10 cellular contexts compared by ENCODE assay signal in genomic region chr4:99856166-99856565, GRCh38. TPM values are rescaled to one million over a fixed set of nuclear protein-coding genes. Genes with fewer than 3 reads are reported as not detected.
DNase-seq lines count a peak whose midpoint lies in the region; ATAC-seq, FAIRE-seq and TF ChIP-seq lines count a peak whose summit lies in the region.
"Had no signal": no experiment of that assay in that cellular context is flagged by ENCODE, and none has a peak within 500 bp of the region (broad histone marks: within the 10 kb centered on the region; RNA-seq: fewer than 3 reads in every experiment).

No MANE protein-coding gene starts in this region.

- no peak overlapping the region for H2BK5ac ChIP-seq in H1 (ENCODE audit: low read depth, low read length)

- TF ChIP-seq RAD21 in H1 (IDR thresholded peaks at IDR 0.05 in 1 of 2, conservative IDR thresholded peaks at IDR 0.05 in 1 of 2; ENCODE audit: low read depth in 2 of 2, low read length in 2 of 2), result no peak

- H3K4me3 ChIP-seq in OCI-LY7 (ENCODE audit: low read depth, low read length, poor library complexity, severe bottlenecking) (no peak overlapping the region), H1 (ENCODE audit: extremely low read depth in 1 of 4, insufficient read depth in 2 of 4, low read depth in 3 of 4, low read length in 4 of 4) (no peak overlapping the region), skeletal muscle cell (ENCODE audit: low read depth, low read length) (no peak overlapping the region), sigmoid colon (no peak overlapping the region)

- H4K91ac ChIP-seq in H1 (replicated peaks; ENCODE audit: insufficient read length, low read length), result no peak overlapping the region

- peaks cover 55% of the 10 kb centered on the region for H3K4me1 ChIP-seq in OCI-LY7 (ENCODE audit: insufficient read depth, low read length, poor library complexity, severe bottlenecking)
- H3K4me1 ChIP-seq in H1 (replicated peaks in 1 of 4; ENCODE audit: control insufficient read depth in 3 of 4, insufficient read depth in 4 of 4, low read length in 3 of 4), result peaks cover 0 to 5% (median 0%) of the 10 kb centered on the region in 4 experiments; a peak in 1 of 7 replicates
- peaks cover 0 to 6% (median 1%) of the 10 kb centered on the region in 4 donors for H3K4me1 ChIP-seq in sigmoid colon

- peak; percentile 33 to 53 for ATAC-seq in activated CD4-positive, CD25-positive, alpha-beta regulatory T cell treated with anti-CD3 and anti-CD28 coated beads, Interleukin-2, amount 50 U/mL, for 24 hours

- intact Hi-C loops in OCI-LY7 (cut with micrococcal nuclease; ENCODE audit: unreplicated experiment), result no loop called here
- intact Hi-C loops in sigmoid colon (cut with DNase I), result no loop called here

- no peak for TF ChIP-seq CTCF in OCI-LY7 (conservative IDR thresholded peaks at IDR 0.05; ENCODE audit: low read length)
- no peak for TF ChIP-seq CTCF in H1 (IDR thresholded peaks at IDR 0.05; ENCODE audit: control extremely low read depth in 1 of 3, insufficient read depth in 1 of 3, low read depth in 1 of 3, low read length in 3 of 3)
- no peak for TF ChIP-seq CTCF in sigmoid colon (IDR thresholded peaks at IDR 0.05)

- H3K9me2 ChIP-seq in OCI-LY7 (ENCODE audit: insufficient read depth, low read length), result no peaks in the 10 kb centered on the region

- no peak overlapping the region for H3K14ac ChIP-seq in H1 (ENCODE audit: insufficient read length)

- TF ChIP-seq EP300 in H1 (IDR thresholded peaks at IDR 0.05; ENCODE audit: borderline replicate concordance in 1 of 2, low read depth in 2 of 2, low read length in 2 of 2), result no peak
- no peak for TF ChIP-seq EP300 in sigmoid colon (IDR thresholded peaks at IDR 0.05)

- H3K9ac ChIP-seq in H1 (replicated peaks in 1 of 4; ENCODE audit: extremely low read depth in 1 of 4, low read depth in 3 of 4, low read length in 3 of 4), result no peak overlapping the region

- no peaks in the 10 kb centered on the region for H3K9me3 ChIP-seq in OCI-LY7 (ENCODE audit: low read length)
- no peaks in the 10 kb centered on the region for H3K9me3 ChIP-seq in H1 (ENCODE audit: insufficient read depth in 2 of 2, low read depth in 1 of 2, low read length in 1 of 2)
- H3K9me3 ChIP-seq in sigmoid colon, result no peaks in the 10 kb centered on the region

- no peak overlapping the region for H3K23ac ChIP-seq in H1 (ENCODE audit: insufficient read length)

- CTCF ChIA-PET in OCI-LY7 (lab: Charles Lee; ENCODE audit: unreplicated experiment) (no interaction called here), H1 (lab: Charles Lee; ENCODE audit: partially characterized antibody) (interaction anchor here (1.5 kb wide), 1 partner anchor 48 kb away, joined by 6 read pairs; no protein-coding TSS in a partner anchor)

- peaks cover 12% of the 10 kb centered on the region; the same call in 1 of the 2 replicates for H3K79me2 ChIP-seq in OCI-LY7 (ENCODE audit: insufficient read depth, low read depth, low read length)
- H3K79me2 ChIP-seq in H1 (ENCODE audit: control insufficient read depth in 1 of 2, insufficient read depth in 2 of 2, low read length in 2 of 2), result no peaks in the 10 kb centered on the region

- H2AFZ ChIP-seq in OCI-LY7 (ENCODE audit: low read length) (no peak overlapping the region), H1 (ENCODE audit: low read length) (peak overlapping the region; percentile 71; the same call in 1 of the 2 replicates)

- no peak for FAIRE-seq in H1 (lab: Jason Lieb, UNC)
- FAIRE-seq: A204.1 had no signal

- H3K18ac ChIP-seq in H1 (ENCODE audit: extremely low read depth, low read length), result no peak overlapping the region

- H3K4me2 ChIP-seq in OCI-LY7 (ENCODE audit: low read length) (0 out of 2 replicates have a peak overlapping the region, but pooled peaks have one; percentile 58), H1 (ENCODE audit: insufficient read depth in 1 of 2, low read depth in 2 of 2, low read length in 2 of 2) (no peak overlapping the region)

- H4K20me1 ChIP-seq in OCI-LY7 (ENCODE audit: insufficient read depth, low read length), result no peaks in the 10 kb centered on the region
- no peaks in the 10 kb centered on the region for H4K20me1 ChIP-seq in H1 (replicated peaks in 1 of 2; ENCODE audit: control insufficient read depth in 1 of 2, insufficient read depth in 2 of 2, low read length in 2 of 2)

- H4K5ac ChIP-seq in H1 (ENCODE audit: insufficient read length, low read depth, low read length), result no peak overlapping the region

- no peak overlapping the region for H3K4ac ChIP-seq in H1 (replicated peaks; ENCODE audit: insufficient read length, low read depth, low read length)

- H3K36me3 ChIP-seq in OCI-LY7 (ENCODE audit: insufficient read depth, low read length) (peaks cover 90% of the 10 kb centered on the region), H1 (ENCODE audit: control insufficient read depth in 2 of 4, insufficient read depth in 4 of 4, low read length in 3 of 4) (no peaks in the 10 kb centered on the region), sigmoid colon (no peaks in the 10 kb centered on the region)

- POLR2A ChIA-PET in OCI-LY7 (lab: Charles Lee) (interaction anchor here (0.5 to 1.9 kb wide), 8 partner anchors 9 to 1511 kb away, joined by 3 to 9 read pairs (median 3); partner anchors contain the start of gene DAPP1), H1 (lab: Charles Lee; ENCODE audit: partially characterized antibody) (no interaction called here)

- no peak overlapping the region for H2AK5ac ChIP-seq in H1 (ENCODE audit: low read depth, low read length)

- no peak overlapping the region for H2BK20ac ChIP-seq in H1 (ENCODE audit: low read length)

- H3K27ac ChIP-seq in OCI-LY7 (ENCODE audit: low read depth, low read length, poor library complexity, severe bottlenecking) (peak overlapping the region; percentile 58), H1 (ENCODE audit: low read depth, low read length) (no peak overlapping the region), sigmoid colon (peak overlapping the region in 1 of 4 donors; percentile 9)

- H2BK15ac ChIP-seq in H1 (ENCODE audit: low read length), result no peak overlapping the region

- H4K8ac ChIP-seq in H1 (ENCODE audit: extremely low read depth, insufficient read depth, low read length), result no peak overlapping the region

- H3K27me3 ChIP-seq in H1 (replicated peaks in 1 of 4; ENCODE audit: control insufficient read depth in 3 of 4, extremely low read depth in 1 of 4, insufficient read depth in 3 of 4, low read length in 3 of 4) (no peaks in the 10 kb centered on the region), sigmoid colon (no peaks in the 10 kb centered on the region)

- no peaks in the 10 kb centered on the region for H3K79me1 ChIP-seq in H1 (ENCODE audit: low read depth, low read length)

- H3K23me2 ChIP-seq in H1 (ENCODE audit: low read depth, low read length), result no peaks in the 10 kb centered on the region; the same call in 1 of the 2 replicates

- no peak overlapping the region for H2BK120ac ChIP-seq in H1 (replicated peaks; ENCODE audit: low read depth, low read length)

- no TSS peak for BruUV-seq in OCI-LY7 (replicated peaks; lab: Mats Ljungman, UMichigan)

- WGBS in H1 (ENCODE audit: extremely low coverage in 1 of 2, insufficient coverage in 1 of 2, insufficient read length in 1 of 2, insufficient replicate concordance in 2 of 2, low coverage in 1 of 2, low lambda C conversion rate in 2 of 2, missing lambda C conversion rate in 1 of 2), 2 experiments, result 94% methylated on average over 1 of the region's 1 CpG; no CpG with 5 or more reads in 1 of the 2 experiments
- 41 to 76% methylated on average over 1 of the region's 1 CpG for WGBS in sigmoid colon, 2 donors

- no peak for TF ChIP-seq POLR2A in H1 (IDR thresholded peaks at IDR 0.05; ENCODE audit: control extremely low read depth in 1 of 2, low read depth in 2 of 2, low read length in 2 of 2)
- TF ChIP-seq POLR2A in sigmoid colon (IDR thresholded peaks at IDR 0.05), result no peak

- H2BK12ac ChIP-seq in H1 (ENCODE audit: low read depth, low read length), result no peak overlapping the region

- DNase-seq in activated CD4-positive, CD25-positive, alpha-beta regulatory T cell treated with anti-CD3 and anti-CD28 coated beads, Interleukin-2, amount 50 U/mL, for 72 hours, result no peak
- DNase-seq in OCI-LY7 (ENCODE audit: low spot score), result no peak
- no peak for DNase-seq in H1 (ENCODE audit: low read depth in 1 of 2, low spot score in 2 of 2)
- DNase-seq in skeletal muscle cell (ENCODE audit: low read depth), result peak; percentile 39
- DNase-seq in sigmoid colon, result no peak
- DNase-seq in C1 segment of cervical spinal cord (lab: John Stamatoyannopoulos, UW), result no peak
- no peak for DNase-seq in mesenteric fat pad (ENCODE audit: low spot score)

- no peak overlapping the region for H3K56ac ChIP-seq in H1 (replicated peaks; ENCODE audit: insufficient read length, low read depth, low read length)

TF ChIP-seq in H1, 55 proteins besides CTCF, POLR2A, EP300 and RAD21 (continues in another document):
- TF ChIP-seq TBP (IDR thresholded peaks at IDR 0.05; ENCODE audit: low read depth, low read length), result no peak

RNA-seq across cellular contexts. Expression of gene LAMTOR3, which starts 38.1 kb away (rescaled TPM):
- 11.9 and 18.5 TPM in 2 replicates for total RNA-seq in OCI-LY7 (2014; rRNA removed; shearing (Covaris generic))
- total RNA-seq in OCI-LY7 (2022) (22.8 and 27.3 TPM in 2 replicates), sigmoid colon (10 to 100 TPM; 36.6 to 77.2 (median 62.2) TPM), mesenteric fat pad (31.5 TPM)
- 24.0 and 25.1 TPM in 2 replicates for total RNA-seq in H1 (2021; fragmentation: NEBNext Ultra II Directional; extraction: Animal tissue kit (Norgen Biotek cat#: 25700))
- polyA plus RNA-seq in H1 (2011; rRNA removed) (12.7 and 34.4 TPM in 2 replicates), sigmoid colon (100 to 1,000 TPM in 2 of 3 donors, 10 to 100 TPM in 1; 54.6 to 201 (median 108) TPM)
- polyA plus RNA-seq in H1 (2011; cell fraction: cytosol; rRNA removed), result 26.8 TPM
- 3.4 TPM for polyA plus RNA-seq in H1 (2011; cell fraction: nucleus; rRNA removed)
- 12.3 to 32.3 TPM (median 15.4 TPM) in 4 replicates for polyA plus RNA-seq in H1 (2012, experiment 1 of 2)
- 4.9 TPM for polyA plus RNA-seq in H1 (2012, experiment 2 of 2)
- polyA plus RNA-seq in H1 (2013, experiment 1 of 2), result 18.3 TPM
- 17.8 TPM for polyA plus RNA-seq in H1 (2013, experiment 2 of 2)
- 7.4 and 15.1 TPM in 2 replicates for polyA minus RNA-seq in H1 (2011; rRNA and poly(A)+ RNA removed)
- polyA minus RNA-seq in H1 (2011; cell fraction: cytosol; rRNA and poly(A)+ RNA removed), result 5.1 TPM
- 9.3 TPM for polyA minus RNA-seq in H1 (2011; cell fraction: nucleus; rRNA and poly(A)+ RNA removed)

RNA-seq across cellular contexts. Expression of gene DAPP1, which starts 39.5 kb away (rescaled TPM):
- total RNA-seq in OCI-LY7 (2014; rRNA removed; shearing (Covaris generic)), result 55.7 and 57.3 TPM in 2 replicates
- total RNA-seq in OCI-LY7 (2022), result 69.8 and 71.9 TPM in 2 replicates
- total RNA-seq in H1 (2021; fragmentation: NEBNext Ultra II Directional; extraction: Animal tissue kit (Norgen Biotek cat#: 25700)), result not detected in 2 replicates
- polyA plus RNA-seq in H1 (2011; rRNA removed), result not detected in 2 replicates
- polyA plus RNA-seq in H1 (2011; cell fraction: cytosol; rRNA removed), result not detected
- not detected for polyA plus RNA-seq in H1 (2011; cell fraction: nucleus; rRNA removed)
- not detected in 4 replicates for polyA plus RNA-seq in H1 (2012, experiment 1 of 2)
- not detected for polyA plus RNA-seq in H1 (2012, experiment 2 of 2)
- polyA plus RNA-seq in H1 (2013, experiment 1 of 2), result not detected
- polyA plus RNA-seq in H1 (2013, experiment 2 of 2), result not detected
- polyA minus RNA-seq in H1 (2011; rRNA and poly(A)+ RNA removed), result 0.20 TPM in 1 of 2 replicates, not detected in the other
- not detected for polyA minus RNA-seq in H1 (2011; cell fraction: cytosol; rRNA and poly(A)+ RNA removed)
- not detected for polyA minus RNA-seq in H1 (2011; cell fraction: nucleus; rRNA and poly(A)+ RNA removed)
- total RNA-seq in sigmoid colon, result 1 to 10 TPM in 3 of 4 donors, under 1 TPM in 1; 0.36 to 2.0 (median 1.2) TPM
- 10 to 100 TPM in 1 of 3 donors, 1 to 10 TPM in 2; 1.2 to 17.9 (median 3.0) TPM for polyA plus RNA-seq in sigmoid colon
- total RNA-seq in mesenteric fat pad, result 4.9 TPM
- total RNA-seq: osteocyte had no signal
